Comparison of ENCODE assay signal across 8 cellular contexts in the genomic region with DNA sequence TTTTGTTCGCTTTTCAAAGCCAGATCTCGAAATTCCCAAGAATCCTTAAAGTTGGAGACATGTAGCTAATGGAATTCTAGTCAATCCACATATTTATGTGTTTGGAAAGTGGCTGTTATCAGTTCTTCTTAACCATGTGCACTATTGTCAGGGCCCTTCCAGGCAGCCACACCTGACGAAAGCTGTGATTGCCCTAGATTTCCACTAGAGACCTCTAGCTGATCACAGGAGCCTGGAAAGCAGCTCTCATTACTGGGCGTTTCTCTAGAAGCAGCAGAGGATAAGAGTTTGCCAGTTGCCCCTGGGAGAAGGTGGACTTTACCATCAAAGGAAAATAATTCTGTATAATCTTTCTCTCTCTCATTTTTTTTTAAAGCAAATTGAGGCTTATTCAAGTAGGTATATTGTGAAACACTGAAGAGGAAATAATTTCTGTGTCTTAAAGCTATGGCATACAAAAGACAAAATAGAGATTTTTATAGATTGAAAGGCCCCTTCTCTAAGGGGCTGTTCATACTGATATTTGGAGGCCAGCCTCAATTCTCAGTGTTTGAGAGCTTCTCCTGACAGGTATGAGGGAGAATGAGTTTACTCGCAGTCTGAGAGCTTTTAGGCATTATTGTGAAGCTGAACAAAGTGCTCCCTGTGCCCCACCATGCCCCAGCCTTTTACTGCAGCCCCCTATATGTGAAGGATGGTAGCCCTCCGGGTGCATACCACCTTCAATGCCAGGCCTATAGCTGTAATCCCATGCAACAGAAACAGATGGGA.
DNase-seq lines count a peak whose midpoint lies in the region; ATAC-seq and TF ChIP-seq lines count a peak whose summit lies in the region.

No MANE protein-coding gene starts in this region.

- TF ChIP-seq CTCF in fibroblast of villous mesenchyme (IDR thresholded peaks at IDR 0.05; ENCODE audit: insufficient read depth, low read depth, low read length) (peak; percentile 59), parathyroid adenoma (IDR thresholded peaks at IDR 0.05) (peak; percentile 42)

- H3K9ac ChIP-seq in parathyroid adenoma = no peak overlapping the region

- H3K4me2 ChIP-seq in parathyroid adenoma (ENCODE audit: low read length) = no peak overlapping the region

- DNase-seq in COLO829 (ENCODE audit: low spot score) (peak; percentile 23), HPDE6-E6E7 (ENCODE audit: extremely low spot score) (peak; percentile 70), SK-MEL-5 (ENCODE audit: low read depth, low spot score) (peak; percentile 82), fibroblast of villous mesenchyme (ENCODE audit: low read depth) (peak; percentile 31), epidermal melanocyte (ENCODE audit: insufficient read length, low spot score) (no peak)
- DNase-seq in activated CD8-positive, alpha-beta memory T cell treated with anti-CD3 and anti-CD28 coated beads, Interleukin-2, amount 50 U/mL, for 48 hours = no peak

- no peaks in the 10 kb centered on the region for H3K4me1 ChIP-seq in parathyroid adenoma

- H3K4me3 ChIP-seq in fibroblast of villous mesenchyme (ENCODE audit: low read depth, low read length) = no peak overlapping the region
- H3K4me3 ChIP-seq in parathyroid adenoma (ENCODE audit: low read depth, low read length) = no peak overlapping the region

- ATAC-seq in HG03108 (IDR thresholded peaks at IDR 0.05; ENCODE audit: unreplicated experiment) = no peak

- H3K27ac ChIP-seq in parathyroid adenoma = no peak overlapping the region

- H3K9me3 ChIP-seq in parathyroid adenoma (ENCODE audit: control insufficient read depth, low read length) = no peaks in the 10 kb centered on the region

- no peak overlapping the region for H2AFZ ChIP-seq in parathyroid adenoma

- no peaks in the 10 kb centered on the region for H3K36me3 ChIP-seq in parathyroid adenoma (ENCODE audit: control insufficient read depth, insufficient read depth, low read length)

- no peaks in the 10 kb centered on the region for H3K79me2 ChIP-seq in parathyroid adenoma

- H3K27me3 ChIP-seq in parathyroid adenoma (ENCODE audit: control insufficient read depth, insufficient read depth, low read length) = no peaks in the 10 kb centered on the region

- in situ Hi-C loops in SK-MEL-5 (cut with HindIII; ENCODE audit: low pct_unique_long_range_greater_than_20kb, low sequenced_read_pairs) = no loop called here

Comparison
In these comparisons a context has a peak if more than half of its experiments do, and no peak if none do; other contexts are left out.
1. DNase-seq: peak in COLO829 (single experiment), HPDE6-E6E7 (single experiment), SK-MEL-5 (single experiment) and fibroblast of villous mesenchyme (single experiment); none in activated CD8-positive, alpha-beta memory T cell treated with anti-CD3 and anti-CD28 coated beads, Interleukin-2, amount 50 U/mL, for 48 hours (single experiment) and epidermal melanocyte (single experiment).